In genomic region chr14:105525861-105526780, GRCh38 we compare ENCODE assay signal across 9 cellular contexts. TPM values are rescaled to one million over a fixed set of nuclear protein-coding genes. Genes with fewer than 3 reads are reported as not detected.
A peak's percentile ranks its signal among the peaks of the same experiment; 100 is the strongest.
DNase-seq lines count a peak whose midpoint lies in the region; ATAC-seq lines count a peak whose summit lies in the region.
"Had no signal": no experiment of that assay in that cellular context is flagged by ENCODE, and none has a peak within 500 bp of the region (broad histone marks: within the 10 kb centered on the region; RNA-seq: fewer than 3 reads in every experiment).

TSS of gene TMEM121 (plus strand) at chr14:105526583. CDS start at chr14:105528835, 2,252 bp downstream.

- H3K4me3 Mint-ChIP-seq in T-helper 17 cell: peak within 1 kb of the TSS; percentile 93

- H3K36me3 ChIP-seq in ectodermal cell (ENCODE audit: control insufficient read depth, insufficient read depth, low read length) (no peaks in the 10 kb centered on the region), mesodermal cell (ENCODE audit: control insufficient read depth, insufficient read depth, low read length) (no peaks in the 10 kb centered on the region)

- peak within 1 kb of the TSS; percentile 14 for H3K27ac Mint-ChIP-seq in T-helper 17 cell

- peaks cover 6% of the 10 kb centered on the region for H3K27me3 Mint-ChIP-seq in T-helper 17 cell

- peak; percentile 7 to 10 for DNase-seq in NCI-H2081 (lab: John Stamatoyannopoulos, UW)
- no peak for DNase-seq in NCI-H2081 treated with DMSO at 0.1 percent for 48 hours (lab: John Stamatoyannopoulos, UW)
- DNase-seq in T-helper 17 cell: peak in 2 of 3 donors; percentile 50 to 53
- DNase-seq in GM19238 (ENCODE audit: insufficient read length, low spot score): no peak
- DNase-seq in EL: no peak
- DNase-seq: DND-41 had no signal

- H3K27ac ChIP-seq in ectodermal cell (ENCODE audit: insufficient read depth, low read depth, low read length, poor library complexity, severe bottlenecking): no peak within 1 kb of the TSS
- H3K27ac ChIP-seq in mesodermal cell (ENCODE audit: low read depth, low read length, severe bottlenecking): no peak within 1 kb of the TSS
- H3K27ac ChIP-seq in temporal lobe (ENCODE audit: low read depth, low read length): peak within 1 kb of the TSS; percentile 50

- peaks cover 63% of the 10 kb centered on the region for H3K27me3 ChIP-seq in ectodermal cell (ENCODE audit: control insufficient read depth, insufficient read depth, low read length, poor library complexity, severe bottlenecking)

- peak within 1 kb of the TSS; percentile 43 for H3K4me3 ChIP-seq in ectodermal cell (ENCODE audit: insufficient read depth, low read depth, low read length)
- peak within 1 kb of the TSS; percentile 50 for H3K4me3 ChIP-seq in mesodermal cell (ENCODE audit: extremely low read depth, insufficient read depth, low read length, poor library complexity, severe bottlenecking)

- no peaks in the 10 kb centered on the region for H3K36me3 Mint-ChIP-seq in T-helper 17 cell (ENCODE audit: low read depth)

- peak; percentile 45 for ATAC-seq in T-helper 17 cell

- H3K9me3 ChIP-seq in T-helper 17 cell (ENCODE audit: control insufficient read depth, low read length, poor library complexity, severe bottlenecking) (no peaks in the 10 kb centered on the region), ectodermal cell (ENCODE audit: control insufficient read depth, low read length) (no peaks in the 10 kb centered on the region), mesodermal cell (ENCODE audit: control insufficient read depth, low read length) (no peaks in the 10 kb centered on the region)

- H3K4me1 ChIP-seq in ectodermal cell (ENCODE audit: control insufficient read depth, insufficient read depth, low read length): peaks cover 7% of the 10 kb centered on the region
- H3K4me1 ChIP-seq in mesodermal cell (ENCODE audit: control insufficient read depth, insufficient read depth, low read length, poor library complexity, severe bottlenecking): peaks cover 5% of the 10 kb centered on the region

- peaks cover 17% of the 10 kb centered on the region for H3K4me1 Mint-ChIP-seq in T-helper 17 cell

- WGBS in ectodermal cell, 2 experiments: 12 to 15% methylated on average over 89 of the region's 89 CpGs
- 6 to 9% methylated on average over 43 to 65 of the region's 89 CpGs for WGBS in mesodermal cell (ENCODE audit: insufficient coverage in 2 of 2), 2 experiments

RNA-seq across cellular contexts. Expression of gene TMEM121, which starts in this region (rescaled TPM):
- 1 to 10 TPM in 1 of 2 donors, under 1 TPM in 1; 0.85 to 2.6 TPM for total RNA-seq in T-helper 17 cell
- polyA plus RNA-seq in ectodermal cell (2013, experiment 1 of 4): 2.3 TPM
- polyA plus RNA-seq in ectodermal cell (2013, experiment 2 of 4): 2.5 TPM
- polyA plus RNA-seq in ectodermal cell (2013, experiment 3 of 4): 4.1 TPM
- 3.8 TPM for polyA plus RNA-seq in ectodermal cell (2013, experiment 4 of 4)
- polyA plus RNA-seq in mesodermal cell (2013, experiment 1 of 2): 6.6 TPM
- polyA plus RNA-seq in mesodermal cell (2013, experiment 2 of 2): 4.8 TPM
- total RNA-seq in temporal lobe: 20.2 TPM

Comparison
In these comparisons a context has a peak if more than half of its experiments do, and no peak if none do; other contexts are left out.
1. DNase-seq: peak in NCI-H2081 (2 of 2) and T-helper 17 cell (2 of 3); none in NCI-H2081 treated with DMSO at 0.1 percent for 48 hours (single experiment), GM19238 (single experiment) and EL (single experiment).